In the genomic region with DNA sequence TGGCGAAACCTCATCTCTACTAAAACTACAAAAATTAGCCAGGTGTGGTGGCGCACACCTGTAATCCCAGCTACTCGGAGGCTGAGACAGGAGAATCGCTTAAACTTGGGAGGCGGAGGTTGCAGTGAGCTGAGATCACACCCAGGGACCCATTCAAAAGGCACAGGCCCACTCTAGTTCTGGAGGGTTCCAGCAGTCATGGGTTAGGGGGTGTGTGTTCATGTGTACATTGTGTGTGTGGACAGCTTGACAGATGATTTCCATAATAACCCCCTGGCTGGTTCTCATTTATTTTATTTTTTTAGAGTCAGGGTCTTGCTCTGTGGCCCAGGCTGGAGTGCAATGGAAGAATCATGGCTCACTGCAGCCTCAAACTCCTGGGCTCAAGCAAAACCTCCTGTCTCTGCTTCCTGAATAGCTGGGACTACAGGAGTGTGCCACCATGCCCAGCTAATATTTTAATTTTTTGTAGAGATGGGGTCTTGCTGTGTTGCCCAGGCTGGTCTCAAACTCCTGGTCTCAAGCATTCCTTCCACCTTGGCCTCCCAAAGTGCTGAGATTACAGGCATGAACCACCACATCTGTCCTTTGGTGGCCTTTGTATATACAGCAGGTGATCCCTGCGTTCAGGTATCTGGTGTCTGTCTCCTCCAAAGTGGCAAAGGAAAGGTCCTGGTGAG, we compare ENCODE assay signal across 1 cellular context.
TF ChIP-seq lines count a peak whose summit lies in the region.

No MANE protein-coding gene starts in this region.

TF ChIP-seq in K562, 482 proteins besides CTCF, POLR2A, EP300 and RAD21:
- peak; percentile 72 for TF ChIP-seq ZNF121 (CRISPR knock-in tag; conservative IDR thresholded peaks at IDR 0.05)
